Comparison of ENCODE assay signal across 18 cellular contexts in the genomic region with DNA sequence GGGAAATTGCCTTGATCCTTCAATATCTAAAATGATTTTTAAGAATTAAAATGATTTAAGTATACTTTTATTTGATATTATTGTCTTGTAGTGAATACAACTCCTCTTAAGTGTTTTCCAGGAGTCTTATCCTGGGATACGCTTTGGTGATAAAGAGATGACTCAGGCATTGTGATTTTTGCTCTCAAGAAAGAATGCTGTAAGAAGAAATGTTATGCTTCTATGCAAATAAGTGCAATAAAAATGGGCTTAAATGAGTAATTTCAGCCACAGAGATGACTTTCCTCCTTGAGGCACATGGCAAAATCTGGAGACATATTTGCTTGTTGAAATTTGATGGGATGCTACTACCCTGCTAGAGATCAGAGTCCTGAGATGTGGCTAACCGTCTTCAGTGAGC.
A peak's percentile ranks its signal among the peaks of the same experiment; 100 is the strongest.
DNase-seq lines count a peak whose midpoint lies in the region; ATAC-seq, FAIRE-seq and TF ChIP-seq lines count a peak whose summit lies in the region.
"Had no signal": no experiment of that assay in that cellular context is flagged by ENCODE, and none has a peak within 500 bp of the region (broad histone marks: within the 10 kb centered on the region; RNA-seq: fewer than 3 reads in every experiment).

No MANE protein-coding gene starts in this region.

- TF ChIP-seq POLR2A in HepG2 (IDR thresholded peaks at IDR 0.05; ENCODE audit: insufficient read depth in 1 of 2, low read depth in 2 of 2, low read length in 2 of 2), result no peak

- DNase-seq in HS-5 (ENCODE audit: low read depth), result peak; percentile 19
- DNase-seq in NCI-H226, result peak; percentile 10
- peak; percentile 11 for DNase-seq in astrocyte (ENCODE audit: low read depth)
- DNase-seq in keratinocyte (ENCODE audit: low read depth, low spot score), result peak; percentile 38
- DNase-seq in activated T-cell treated with anti-CD3 and anti-CD28 coated beads, Interleukin-2, amount 50 U/mL, for 1 hour, result no peak
- no peak for DNase-seq in HepG2 (ENCODE audit: low spot score)
- no peak for DNase-seq in glutamatergic neuron
- no peak for DNase-seq in NCI-H2171 (lab: John Stamatoyannopoulos, UW)
- DNase-seq: 8988T; Calu3; CD4-positive, alpha-beta memory T cell; DMS79 treated with DMSO at 0.1 percent for 48 hours had no signal

- no peaks in the 10 kb centered on the region for H3K27me3 Mint-ChIP-seq in astrocyte (ENCODE audit: low read depth, unreplicated experiment)
- no peaks in the 10 kb centered on the region for H3K27me3 Mint-ChIP-seq in glutamatergic neuron (ENCODE audit: unreplicated experiment)
- H3K27me3 Mint-ChIP-seq: CD4-positive, alpha-beta memory T cell had no signal

- POLR2A ChIA-PET in HepG2 (lab: Yijun Ruan, JAX), result no interaction called here

- CTCF ChIA-PET in HepG2 (lab: Yijun Ruan, JAX; ENCODE audit: low intra/inter-chr PET ratio, low total read pairs), result no interaction called here

- no peak for TF ChIP-seq RAD21 in HepG2 (CRISPR knock-in tag; IDR thresholded peaks at IDR 0.05)

- BruUV-seq in HepG2 (replicated peaks; lab: Mats Ljungman, UMichigan), result no TSS peak

- H4K20me1 ChIP-seq in astrocyte (ENCODE audit: insufficient read depth, low read length), result no peaks in the 10 kb centered on the region
- H4K20me1 ChIP-seq in keratinocyte (ENCODE audit: control insufficient read depth, extremely low read depth, insufficient read depth, low read length), result no peaks in the 10 kb centered on the region
- H4K20me1 ChIP-seq in HepG2 (ENCODE audit: insufficient read depth, low read length), result no peaks in the 10 kb centered on the region
- H4K20me1 ChIP-seq: BLaER1 had no signal

- H3K27me3 ChIP-seq in astrocyte (ENCODE audit: insufficient read depth, low read length), result no peaks in the 10 kb centered on the region
- H3K27me3 ChIP-seq in keratinocyte (ENCODE audit: control insufficient read depth, extremely low read depth, insufficient read depth, low read length), result no peaks in the 10 kb centered on the region
- H3K27me3 ChIP-seq in HepG2 (ENCODE audit: control insufficient read depth in 1 of 2, insufficient read depth in 2 of 2, low read length in 2 of 2), result no peaks in the 10 kb centered on the region
- H3K27me3 ChIP-seq: BLaER1 had no signal

- H3K9me1 ChIP-seq in keratinocyte (ENCODE audit: control insufficient read depth, extremely low read depth, insufficient read depth, low read length), result no peaks in the 10 kb centered on the region

- H3K36me3 Mint-ChIP-seq in astrocyte (ENCODE audit: low read depth, unreplicated experiment) (no peaks in the 10 kb centered on the region), glutamatergic neuron (ENCODE audit: unreplicated experiment) (no peaks in the 10 kb centered on the region)
- H3K36me3 Mint-ChIP-seq: CD14-positive monocyte; CD4-positive, alpha-beta memory T cell had no signal

- H3K27ac ChIP-seq in astrocyte (ENCODE audit: low read depth, low read length) (no peak overlapping the region), keratinocyte (ENCODE audit: control insufficient read depth, insufficient read depth, low read length) (no peak overlapping the region), HepG2 (ENCODE audit: extremely low read length, insufficient read depth, low read length) (no peak overlapping the region)
- H3K27ac ChIP-seq: BLaER1, HL-60 had no signal

- H3K9me3 Mint-ChIP-seq in astrocyte (ENCODE audit: unreplicated experiment) (no peaks in the 10 kb centered on the region), glutamatergic neuron (ENCODE audit: unreplicated experiment) (no peaks in the 10 kb centered on the region)

- no peak overlapping the region for H3K27ac Mint-ChIP-seq in astrocyte (ENCODE audit: unreplicated experiment)
- H3K27ac Mint-ChIP-seq in glutamatergic neuron (ENCODE audit: unreplicated experiment), result no peak overlapping the region
- H3K27ac Mint-ChIP-seq: CD14-positive monocyte; CD4-positive, alpha-beta memory T cell had no signal

- no peak overlapping the region for H3K4me3 ChIP-seq in astrocyte (ENCODE audit: insufficient read depth, low read depth, low read length)
- H3K4me3 ChIP-seq in keratinocyte (ENCODE audit: control insufficient read depth in 2 of 3, extremely low read depth in 1 of 3, insufficient read depth in 2 of 3, low read depth in 1 of 3, low read length in 3 of 3), result no peak overlapping the region
- no peak overlapping the region for H3K4me3 ChIP-seq in HepG2 (replicated peaks in 1 of 3; ENCODE audit: insufficient read depth in 1 of 3, low read depth in 2 of 3, low read length in 3 of 3)
- H3K4me3 ChIP-seq: BLaER1, GM12878, HAP-1 had no signal

- ATAC-seq in HepG2, result no peak
- ATAC-seq: GM12878 had no signal

- dilution Hi-C loops in keratinocyte (cut with MboI; ENCODE audit: extremely low pct_ligation_motif_present, low sequenced_read_pairs), result no loop called here

- peaks cover under 1% of the 10 kb centered on the region for H3K4me1 ChIP-seq in astrocyte (ENCODE audit: insufficient read depth, low read length)
- peaks cover 5% of the 10 kb centered on the region for H3K4me1 ChIP-seq in keratinocyte (ENCODE audit: control insufficient read depth, extremely low read depth, insufficient read depth, low read length)
- no peaks in the 10 kb centered on the region for H3K4me1 ChIP-seq in HepG2 (ENCODE audit: insufficient read depth, low read length)
- H3K4me1 ChIP-seq: BLaER1, HAP-1 had no signal

- intact Hi-C loops in HepG2 (cut with micrococcal nuclease; ENCODE audit: unreplicated experiment), result no loop called here

- no peak for FAIRE-seq in astrocyte (lab: Jason Lieb, UNC)
- no peak for FAIRE-seq in keratinocyte (lab: Jason Lieb, UNC)
- no peak for FAIRE-seq in HepG2 (lab: Jason Lieb, UNC)
- FAIRE-seq: GM12878, GM19239 had no signal

- H3K4me2 ChIP-seq in astrocyte (ENCODE audit: low read length) (no peak overlapping the region), keratinocyte (ENCODE audit: control insufficient read depth, extremely low read depth, insufficient read depth, low read depth, low read length) (no peak overlapping the region), HepG2 (ENCODE audit: low read depth, low read length) (no peak overlapping the region)
- H3K4me2 ChIP-seq: BLaER1 had no signal

- H3K4me3 Mint-ChIP-seq in astrocyte (ENCODE audit: unreplicated experiment) (no peak overlapping the region), glutamatergic neuron (ENCODE audit: unreplicated experiment) (no peak overlapping the region)
- H3K4me3 Mint-ChIP-seq: CD14-positive monocyte; CD4-positive, alpha-beta memory T cell had no signal

- H3K36me3 ChIP-seq in astrocyte (ENCODE audit: insufficient read depth, low read length) (no peaks in the 10 kb centered on the region), keratinocyte (ENCODE audit: control insufficient read depth in 2 of 2, extremely low read depth in 1 of 2, insufficient read depth in 2 of 2, low read length in 2 of 2) (no peaks in the 10 kb centered on the region), HepG2 (replicated peaks in 1 of 2; ENCODE audit: control insufficient read depth in 1 of 2, insufficient read depth in 2 of 2, low read length in 2 of 2) (no peaks in the 10 kb centered on the region)
- H3K36me3 ChIP-seq: BLaER1, HAP-1 had no signal

- 14% methylated on average over 2 of the region's 2 CpGs for WGBS in HepG2 (ENCODE audit: low lambda C conversion rate)

- H3K9me3 ChIP-seq in astrocyte (ENCODE audit: insufficient read depth, low read depth, low read length) (no peaks in the 10 kb centered on the region), keratinocyte (ENCODE audit: control insufficient read depth, low read depth, low read length) (no peaks in the 10 kb centered on the region), HepG2 (ENCODE audit: low read length) (no peaks in the 10 kb centered on the region)
- H3K9me3 ChIP-seq: BLaER1, HAP-1 had no signal

- TF ChIP-seq CTCF in astrocyte (IDR thresholded peaks at IDR 0.05; ENCODE audit: insufficient read depth, low read depth, low read length), result no peak
- no peak for TF ChIP-seq CTCF in keratinocyte (optimal IDR thresholded peaks at IDR 0.05 in 1 of 3, IDR thresholded peaks at IDR 0.05 in 1 of 3, conservative IDR thresholded peaks at IDR 0.05 in 1 of 3; ENCODE audit: extremely low read depth in 1 of 3, insufficient read depth in 2 of 3, low read length in 3 of 3)
- no peak for TF ChIP-seq CTCF in HepG2 (CRISPR knock-in tag; IDR thresholded peaks at IDR 0.05)
- no peak for TF ChIP-seq CTCF in glutamatergic neuron (IDR thresholded peaks at IDR 0.05; ENCODE audit: partially characterized antibody, unreplicated experiment)

- H2AFZ ChIP-seq in astrocyte (ENCODE audit: low read depth, low read length) (no peak overlapping the region), keratinocyte (ENCODE audit: control insufficient read depth, low read length) (no peak overlapping the region), HepG2 (ENCODE audit: low read length) (no peak overlapping the region)

- H3K4me1 Mint-ChIP-seq in astrocyte (ENCODE audit: low read depth, unreplicated experiment) (peaks cover 8% of the 10 kb centered on the region), glutamatergic neuron (ENCODE audit: low read depth, unreplicated experiment) (no peaks in the 10 kb centered on the region)
- H3K4me1 Mint-ChIP-seq: CD14-positive monocyte; CD4-positive, alpha-beta memory T cell had no signal

- TF ChIP-seq EP300 in HepG2 (IDR thresholded peaks at IDR 0.05; ENCODE audit: low read depth in 2 of 2, low read length in 2 of 2) (no peak), HepG2 (CRISPR knock-in tag; IDR thresholded peaks at IDR 0.05; ENCODE audit: borderline replicate concordance) (no peak)

- H3K9ac ChIP-seq in astrocyte (ENCODE audit: low read length), result no peak overlapping the region
- H3K9ac ChIP-seq in keratinocyte (ENCODE audit: control insufficient read depth, extremely low read depth, insufficient read depth, low read length), result no peak overlapping the region
- no peak overlapping the region for H3K9ac ChIP-seq in HepG2 (ENCODE audit: insufficient read depth, low read depth, low read length)
- H3K9ac ChIP-seq: BLaER1 had no signal

- in situ Hi-C loops in HepG2 (cut with HindIII; ENCODE audit: extremely low pct_ligation_motif_present, low pct_unique_long_range_greater_than_20kb), result no loop called here

- H3K79me2 ChIP-seq in astrocyte (ENCODE audit: insufficient read depth, low read length), result no peaks in the 10 kb centered on the region
- no peaks in the 10 kb centered on the region for H3K79me2 ChIP-seq in keratinocyte (ENCODE audit: control insufficient read depth, insufficient read depth, low read length)
- no peaks in the 10 kb centered on the region for H3K79me2 ChIP-seq in HepG2 (ENCODE audit: insufficient read depth, low read length)

Comparison
In these comparisons a context has a peak if more than half of its experiments do, and no peak if none do; other contexts are left out.
1. DNase-seq: peak in HS-5 (single experiment), NCI-H226 (single experiment), astrocyte (single experiment) and keratinocyte (single experiment); none in activated T-cell treated with anti-CD3 and anti-CD28 coated beads, Interleukin-2, amount 50 U/mL, for 1 hour (single experiment), HepG2 (single experiment), glutamatergic neuron (single experiment) and NCI-H2171 (single experiment).